26 cellular contexts compared by ENCODE assay signal in genomic region chr6:100311707-100312266, GRCh38.
DNase-seq lines count a peak whose midpoint lies in the region; ATAC-seq and TF ChIP-seq lines count a peak whose summit lies in the region.
"Had no signal": no experiment of that assay in that cellular context is flagged by ENCODE, and none has a peak within 500 bp of the region (broad histone marks: within the 10 kb centered on the region; RNA-seq: fewer than 3 reads in every experiment).

No MANE protein-coding gene starts in this region.

- H3K9me2 ChIP-seq in PC-9 (ENCODE audit: insufficient read depth): no peaks in the 10 kb centered on the region

- H3K4me1 ChIP-seq in PC-9 (replicated peaks; ENCODE audit: insufficient read depth) (no peaks in the 10 kb centered on the region), fibroblast of lung (ENCODE audit: control insufficient read depth, extremely low read depth, insufficient read depth, low read length) (no peaks in the 10 kb centered on the region)

- CTCF ChIA-PET in PC-9 (lab: Charles Lee): interaction anchor here (0.7 kb wide), 1 partner anchor 406 kb away, joined by 5 read pairs; no protein-coding TSS in a partner anchor
- CTCF ChIA-PET in WTC11 (lab: Charles Lee): no interaction called here

- H3K27ac Mint-ChIP-seq in WTC11: no peak overlapping the region
- H3K27ac Mint-ChIP-seq: CD4-positive, alpha-beta T cell; GM23338 had no signal

- no peaks in the 10 kb centered on the region for H3K36me3 ChIP-seq in PC-9 (ENCODE audit: low read depth)
- H3K36me3 ChIP-seq in fibroblast of lung (ENCODE audit: control insufficient read depth, insufficient read depth, low read length): no peaks in the 10 kb centered on the region
- H3K36me3 ChIP-seq: BLaER1 had no signal

- H3K79me2 ChIP-seq in PC-9 (ENCODE audit: low read depth) (no peaks in the 10 kb centered on the region), fibroblast of lung (ENCODE audit: control insufficient read depth, insufficient read depth, low read length) (no peaks in the 10 kb centered on the region)

- no TSS peak for BruUV-seq in PC-9 (replicated peaks; lab: Mats Ljungman, UMichigan)

- no peaks in the 10 kb centered on the region for H3K36me3 Mint-ChIP-seq in WTC11

- no peak overlapping the region for H3K4me3 ChIP-seq in PC-9
- no peak overlapping the region for H3K4me3 ChIP-seq in fibroblast of lung (replicated peaks in 1 of 4; ENCODE audit: control extremely low read depth in 1 of 4, insufficient read depth in 1 of 4, low read depth in 3 of 4, low read length in 4 of 4)
- H3K4me3 ChIP-seq: BLaER1, GM23338 had no signal

- H2AFZ ChIP-seq in PC-9 (peak overlapping the region; percentile 45; the same call in 1 of the 2 replicates), fibroblast of lung (ENCODE audit: low read length) (no peak overlapping the region)
- H2AFZ ChIP-seq: GM23338 had no signal

- intact Hi-C loops in PC-9 (cut with micrococcal nuclease; ENCODE audit: unreplicated experiment): no loop called here

- H3K4me2 ChIP-seq in PC-9 (no peak overlapping the region), fibroblast of lung (ENCODE audit: extremely low read depth, insufficient read depth, low read length) (peak overlapping the region; percentile 9)
- H3K4me2 ChIP-seq: BLaER1, GM23338 had no signal

- no peaks in the 10 kb centered on the region for H3K27me3 ChIP-seq in PC-9 (ENCODE audit: insufficient read depth, low read depth)
- no peaks in the 10 kb centered on the region for H3K27me3 ChIP-seq in fibroblast of lung (ENCODE audit: control insufficient read depth, insufficient read depth, low read length)
- H3K27me3 ChIP-seq: BLaER1 had no signal

- no peak for ATAC-seq in WTC11
- ATAC-seq: GM23338, HepG2, SK-N-SH treated with all-trans-retinoic acid at 6 μM for 48 hours had no signal

- POLR2A ChIA-PET in PC-9 (lab: Charles Lee; ENCODE audit: unreplicated experiment) (no interaction called here), WTC11 (lab: Charles Lee) (no interaction called here)

- no peak overlapping the region for H3K4me3 Mint-ChIP-seq in WTC11
- H3K4me3 Mint-ChIP-seq: CD4-positive, alpha-beta T cell; GM23338 had no signal

- H3K27ac ChIP-seq in PC-9 (no peak overlapping the region), fibroblast of lung (ENCODE audit: insufficient read depth, low read length) (no peak overlapping the region)
- H3K27ac ChIP-seq: BLaER1, HL-60 had no signal

- H3K9ac ChIP-seq in fibroblast of lung (ENCODE audit: insufficient read depth, low read length): no peak overlapping the region
- H3K9ac ChIP-seq: BLaER1 had no signal

- no peaks in the 10 kb centered on the region for H3K27me3 Mint-ChIP-seq in WTC11 (ENCODE audit: low read depth)
- H3K27me3 Mint-ChIP-seq: CD4-positive, alpha-beta T cell had no signal

- DNase-seq in EL: peak; percentile 63
- no peak for DNase-seq in PC-9
- peak; percentile 2 to 34 for DNase-seq in fibroblast of lung (ENCODE audit: low read depth in 2 of 2)
- DNase-seq in renal cortical epithelial cell (ENCODE audit: low read depth): peak; percentile 28
- no peak for DNase-seq in WTC11 (ENCODE audit: low spot score)
- DNase-seq in RPMI8226: no peak
- no peak for DNase-seq in NCI-H2227 (lab: John Stamatoyannopoulos, UW; ENCODE audit: unreplicated experiment)
- DNase-seq: CD4-positive, alpha-beta T cell; COR-L47; DMS 273 treated with DMSO at 0.1 percent for 48 hours; DMS79 treated with DMSO at 0.1 percent for 48 hours; GDM1; KBM-7; MM.1S; NCI-H1092; NCI-H1436 treated with DMSO at 0.1 percent for 48 hours; NCI-H1930; NCI-H2227 treated with DMSO at 0.1 percent for 48 hours; NCI-H510A; NCI-H748 treated with DMSO at 0.1 percent for 48 hours; SIG-M5 had no signal

- no peak for TF ChIP-seq CTCF in PC-9 (conservative IDR thresholded peaks at IDR 0.05)
- TF ChIP-seq CTCF in fibroblast of lung (conservative IDR thresholded peaks at IDR 0.05 in 1 of 2, IDR thresholded peaks at IDR 0.05 in 1 of 2; ENCODE audit: low read depth in 1 of 2, low read length in 2 of 2): no peak
- no peak for TF ChIP-seq CTCF in WTC11 (IDR thresholded peaks at IDR 0.05)

- no peaks in the 10 kb centered on the region for H3F3A ChIP-seq in PC-9 (ENCODE audit: insufficient read depth, low read depth)

- H3K4me1 Mint-ChIP-seq in WTC11: peaks cover 6% of the 10 kb centered on the region

- H3K9me3 ChIP-seq in PC-9 (ENCODE audit: insufficient read depth, low read depth) (0 out of 2 replicates have a peak, but pooled peaks cover 4% of the 10 kb centered on the region), fibroblast of lung (ENCODE audit: control insufficient read depth, insufficient read depth, low read depth, low read length) (no peaks in the 10 kb centered on the region)
- H3K9me3 ChIP-seq: BLaER1 had no signal

- H4K20me1 ChIP-seq in PC-9 (ENCODE audit: insufficient read depth) (no peaks in the 10 kb centered on the region), fibroblast of lung (ENCODE audit: control insufficient read depth, extremely low read depth, insufficient read depth, low read length) (no peaks in the 10 kb centered on the region)
- H4K20me1 ChIP-seq: BLaER1 had no signal

- H3K9me3 Mint-ChIP-seq in WTC11: no peaks in the 10 kb centered on the region
- H3K9me3 Mint-ChIP-seq: CD4-positive, alpha-beta T cell; GM23338 had no signal

TF ChIP-seq in WTC11, 78 proteins besides CTCF, POLR2A, EP300 and RAD21:
- TF ChIP-seq E2F1 (CRISPR knock-in tag; IDR thresholded peaks at IDR 0.05): no peak
- no peak for TF ChIP-seq ZNF396 (CRISPR knock-in tag; IDR thresholded peaks at IDR 0.05; ENCODE audit: borderline replicate concordance)
- TF ChIP-seq ZBTB43 (CRISPR knock-in tag; IDR thresholded peaks at IDR 0.05): no peak
- no peak for TF ChIP-seq FOXJ3 (CRISPR knock-in tag; IDR thresholded peaks at IDR 0.05; ENCODE audit: borderline replicate concordance)

Comparison
In these comparisons a context has a peak if more than half of its experiments do, and no peak if none do; other contexts are left out.
1. DNase-seq: peak in EL (single experiment), fibroblast of lung (2 of 2) and renal cortical epithelial cell (single experiment); none in PC-9 (0 of 2), WTC11 (single experiment), RPMI8226 (single experiment) and NCI-H2227 (single experiment).